In the genomic region with DNA sequence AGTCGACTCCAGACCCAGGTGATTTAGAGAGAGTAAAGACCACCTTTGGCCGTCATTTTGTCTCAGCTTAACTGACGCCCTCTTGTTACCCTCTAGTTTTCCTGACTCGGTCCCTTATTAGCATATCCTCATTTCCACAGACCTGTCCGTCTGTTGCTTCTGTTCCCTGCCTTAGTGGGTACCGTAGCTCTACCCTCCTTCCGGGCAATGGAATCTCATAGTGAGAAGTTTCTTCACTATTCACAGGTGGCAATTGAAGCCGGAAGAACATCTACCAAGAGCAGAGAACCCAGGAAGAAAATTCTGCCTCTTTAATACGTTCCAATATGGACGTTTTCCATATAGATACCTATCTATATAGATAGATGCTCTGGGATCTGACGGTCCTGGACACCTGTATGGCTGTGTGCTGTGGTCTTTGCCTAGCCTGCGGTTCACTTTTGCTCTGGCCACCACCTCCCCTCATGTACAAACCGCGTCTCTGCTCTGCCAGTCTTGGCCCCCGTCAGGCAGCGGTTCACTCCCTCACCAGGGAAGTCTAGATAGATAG, we compare ENCODE assay signal across 8 cellular contexts. TPM values are rescaled to one million over a fixed set of nuclear protein-coding genes. Genes with fewer than 3 reads are reported as not detected.
A peak's percentile ranks its signal among the peaks of the same experiment; 100 is the strongest.
DNase-seq lines count a peak whose midpoint lies in the region; ATAC-seq and TF ChIP-seq lines count a peak whose summit lies in the region.

No MANE protein-coding gene starts in this region.

- WGBS in lower leg skin, 2 donors = 6 to 13% methylated on average over 15 to 16 of the region's 16 CpGs

- no peak for TF ChIP-seq CTCF in lower leg skin (IDR thresholded peaks at IDR 0.05)

- peak; percentile 4 for DNase-seq in COLO668 (lab: John Stamatoyannopoulos, UW; ENCODE audit: unreplicated experiment)
- DNase-seq in SK-N-DZ (ENCODE audit: low spot score) = peak; percentile 10
- DNase-seq in cerebellum (ENCODE audit: low spot score) = peak; percentile 21
- no peak for DNase-seq in lower leg skin (ENCODE audit: low spot score in 2 of 2)
- DNase-seq in superior temporal gyrus (ENCODE audit: extremely low spot score) = peak; percentile 28
- DNase-seq in ureter (ENCODE audit: low spot score) = no peak

- TF ChIP-seq POLR2A in lower leg skin (IDR thresholded peaks at IDR 0.05) = no peak

- intact Hi-C loops in lower leg skin (cut with DNase I; ENCODE audit: low total_unique reads) = no loop called here

- H3K4me3 ChIP-seq in lower leg skin (ENCODE audit: low read depth, poor library complexity, severe bottlenecking) = peak overlapping the region; percentile 47

- ATAC-seq in GM19035 (IDR thresholded peaks at IDR 0.05; ENCODE audit: unreplicated experiment) = peak; percentile 14
- peak; percentile 11 for ATAC-seq in HG03175 (IDR thresholded peaks at IDR 0.05; ENCODE audit: unreplicated experiment)

RNA-seq across cellular contexts. Expression of a gene that starts 0.7 kb away (rescaled TPM):
- polyA plus RNA-seq in SK-N-DZ (2014; cell fraction: cytosol; rRNA removed) = 17.4 and 19.5 TPM in 2 replicates
- 59.6 and 81.6 TPM in 2 replicates for polyA plus RNA-seq in SK-N-DZ (2014; cell fraction: nucleus; rRNA removed)
- total RNA-seq in cerebellum (50.2 TPM), lower leg skin (10 to 100 TPM in 2 of 4 donors, 1 to 10 TPM in 2; 9.1 to 14.1 (median 10.2) TPM), ureter (24.1 TPM)

Comparison
In these comparisons a context has a peak if more than half of its experiments do, and no peak if none do; other contexts are left out.
1. DNase-seq: peak in COLO668 (single experiment), SK-N-DZ (single experiment), cerebellum (single experiment) and superior temporal gyrus (single experiment); none in lower leg skin (0 of 2) and ureter (single experiment).